In genomic region chr16:53043462-53043861, GRCh38 we compare ENCODE assay signal across 11 cellular contexts. TPM values are rescaled to one million over a fixed set of nuclear protein-coding genes. Genes with fewer than 3 reads are reported as not detected.
A peak's percentile ranks its signal among the peaks of the same experiment; 100 is the strongest.
DNase-seq lines count a peak whose midpoint lies in the region; TF ChIP-seq lines count a peak whose summit lies in the region.
"Had no signal": no experiment of that assay in that cellular context is flagged by ENCODE, and none has a peak within 500 bp of the region (broad histone marks: within the 10 kb centered on the region; RNA-seq: fewer than 3 reads in every experiment).

No MANE protein-coding gene starts in this region.

- H3K9me3 ChIP-seq in adipocyte (ENCODE audit: control insufficient read depth, low read length): no peaks in the 10 kb centered on the region
- no peaks in the 10 kb centered on the region for H3K9me3 ChIP-seq in mucosa of rectum (ENCODE audit: control insufficient read depth in 2 of 2, low read length in 2 of 2)
- H3K9me3 ChIP-seq in tibial nerve: no peaks in the 10 kb centered on the region
- H3K9me3 ChIP-seq: Caco-2 had no signal

- TF ChIP-seq EP300 in tibial nerve (IDR thresholded peaks at IDR 0.05): no peak

- H3K27me3 ChIP-seq in adipocyte (replicated peaks; ENCODE audit: control insufficient read depth, insufficient read depth, low read length) (no peaks in the 10 kb centered on the region), mucosa of rectum (ENCODE audit: control insufficient read depth in 2 of 2, insufficient read depth in 2 of 2, low read length in 2 of 2) (no peaks in the 10 kb centered on the region), tibial nerve (peaks cover 0 to 4% of the 10 kb centered on the region in 2 donors)

- WGBS in tibial nerve, 2 donors: 10 to 32% methylated on average over 5 of the region's 5 CpGs

- H3K36me3 ChIP-seq in adipocyte (ENCODE audit: control insufficient read depth, insufficient read depth, low read length, severe bottlenecking) (no peaks in the 10 kb centered on the region), mucosa of rectum (ENCODE audit: control insufficient read depth in 2 of 2, insufficient read depth in 2 of 2, low read length in 2 of 2) (no peaks in the 10 kb centered on the region), tibial nerve (no peaks in the 10 kb centered on the region)

- DNase-seq in adipocyte (ENCODE audit: low read depth): peak; percentile 36
- DNase-seq in fibroblast of the aortic adventitia (ENCODE audit: low read depth): peak; percentile 67
- DNase-seq in tibial nerve (ENCODE audit: low spot score in 2 of 2): peak in 1 of 2 donors; percentile 30
- no peak for DNase-seq in T-helper 1 cell
- DNase-seq in NCI-H2171 (lab: John Stamatoyannopoulos, UW): no peak
- DNase-seq in activated effector memory CD4-positive, alpha-beta T cell treated with Interleukin-2 at 50 U/mL for 16 hours: no peak
- DNase-seq: Caco-2, hypothalamus, NCI-H1436 treated with DMSO at 0.1 percent for 48 hours had no signal

- TF ChIP-seq POLR2A in tibial nerve (IDR thresholded peaks at IDR 0.05): no peak

- H3K4me3 ChIP-seq in adipocyte (ENCODE audit: low read length) (peak overlapping the region; percentile 67), fibroblast of the aortic adventitia (ENCODE audit: low read depth, low read length) (peak overlapping the region; percentile 7), mucosa of rectum (ENCODE audit: low read length in 2 of 2) (peak overlapping the region; percentile 43 to 56), tibial nerve (peak overlapping the region in 2 of 4 donors; percentile 23 to 40)
- H3K4me3 ChIP-seq: GM12878 had no signal

- H3K9ac ChIP-seq in adipocyte (ENCODE audit: low read length) (peak overlapping the region; percentile 79), mucosa of rectum (ENCODE audit: low read depth in 1 of 2, low read length in 2 of 2) (peak overlapping the region; percentile 49 to 54)

- H3K4me1 ChIP-seq in adipocyte (ENCODE audit: control insufficient read depth, insufficient read depth, low read length) (peaks cover 33% of the 10 kb centered on the region), mucosa of rectum (ENCODE audit: control insufficient read depth in 2 of 2, insufficient read depth in 2 of 2, low read length in 2 of 2) (peaks cover 41 to 61% of the 10 kb centered on the region in 2 donors), tibial nerve (peaks cover 0 to 40% (median 10%) of the 10 kb centered on the region in 4 donors)

- no peak for TF ChIP-seq CTCF in fibroblast of the aortic adventitia (IDR thresholded peaks at IDR 0.05; ENCODE audit: insufficient read depth, low read length)
- TF ChIP-seq CTCF in tibial nerve (IDR thresholded peaks at IDR 0.05): no peak

- H3K27ac ChIP-seq in mucosa of rectum (ENCODE audit: low read depth in 2 of 2, low read length in 2 of 2): peak overlapping the region; percentile 54 to 87
- peak overlapping the region in 3 of 4 donors; percentile 26 to 78 (median 67) for H3K27ac ChIP-seq in tibial nerve

RNA-seq across cellular contexts. Expression of gene CHD9NB, which starts 9.2 kb away (rescaled TPM):
- 1.6 and 2.3 TPM in 2 replicates for total RNA-seq in fibroblast of the aortic adventitia (ENCODE audit: low replicate concordance)
- 10 to 100 TPM in 2 of 4 donors, 1 to 10 TPM in 2; 5.1 to 16.4 (median 9.3) TPM for total RNA-seq in tibial nerve
- total RNA-seq: Caco-2 had no signal

RNA-seq across cellular contexts. Expression of gene CHD9, which starts 11.3 kb away (rescaled TPM):
- total RNA-seq in fibroblast of the aortic adventitia (ENCODE audit: low replicate concordance) (70.8 and 90.6 TPM in 2 replicates), tibial nerve (100 to 1,000 TPM in 1 of 4 donors, 10 to 100 TPM in 3; 82.2 to 114 (median 91.3) TPM)

Comparison
In these comparisons a context has a peak if more than half of its experiments do, and no peak if none do; other contexts are left out.
1. DNase-seq: peak in adipocyte (single experiment) and fibroblast of the aortic adventitia (single experiment); none in T-helper 1 cell (0 of 5), NCI-H2171 (single experiment) and activated effector memory CD4-positive, alpha-beta T cell treated with Interleukin-2 at 50 U/mL for 16 hours (single experiment).